In the genomic region with DNA sequence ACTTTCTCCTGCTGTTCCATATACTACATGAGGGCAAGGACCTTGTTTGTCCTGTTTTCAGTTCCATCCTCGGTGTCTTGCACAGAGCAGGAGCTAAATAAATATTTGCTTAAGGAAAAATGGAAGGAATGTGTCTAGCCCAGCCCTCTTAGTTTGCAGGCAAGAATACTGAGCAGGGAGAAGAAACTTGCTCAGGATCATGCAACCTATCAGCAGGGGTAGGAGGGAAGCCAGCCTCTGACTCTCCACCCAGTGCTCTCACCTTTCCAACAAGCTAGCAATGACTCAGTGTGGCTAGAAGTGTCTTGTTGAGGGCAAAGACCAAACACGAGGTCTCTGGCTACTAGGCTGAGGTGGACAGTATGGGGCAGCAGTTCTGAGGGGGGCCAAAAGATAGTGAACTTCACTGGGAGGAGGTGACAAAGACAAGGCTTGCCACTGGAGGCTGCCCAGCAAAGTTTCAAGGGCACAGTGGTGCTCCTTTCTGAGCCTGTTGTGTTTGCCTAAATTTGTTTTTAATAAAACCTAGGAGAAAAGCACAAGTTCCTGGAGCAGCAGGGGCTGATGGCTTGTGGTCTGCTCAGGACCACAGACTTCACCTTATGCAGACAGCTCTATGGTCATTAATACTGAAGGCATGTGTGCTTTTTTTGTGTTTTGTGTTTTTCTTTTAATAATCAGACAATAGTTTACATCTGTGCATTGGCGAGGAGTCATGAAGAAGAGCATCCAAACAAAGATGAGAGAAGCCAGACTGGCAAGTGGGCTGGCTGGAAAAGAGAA, we compare ENCODE assay signal across 1 cellular context.
A peak's percentile ranks its signal among the peaks of the same experiment; 100 is the strongest.
TF ChIP-seq lines count a peak whose summit lies in the region.

No MANE protein-coding gene starts in this region.

TF ChIP-seq in IMR-90, 13 proteins besides CTCF, POLR2A, EP300 and RAD21 (continued from another document):
- TF ChIP-seq MXI1 (IDR thresholded peaks at IDR 0.05; ENCODE audit: borderline replicate concordance, low read depth, low read length) (no peak), CHD1 (IDR thresholded peaks at IDR 0.05; ENCODE audit: low read depth, low read length) (no peak), MAFK (IDR thresholded peaks at IDR 0.05; ENCODE audit: low read depth, low read length) (0 out of 2 replicates have a peak, but pooled peaks have one; percentile 18), MAZ (IDR thresholded peaks at IDR 0.05; ENCODE audit: borderline replicate concordance, low read depth, low read length) (no peak; the same call in 1 of the 2 replicates), SMC3 (IDR thresholded peaks at IDR 0.05; ENCODE audit: low read depth, low read length) (no peak; the same call in 1 of the 2 replicates)
- TF ChIP-seq, protein P1, sequence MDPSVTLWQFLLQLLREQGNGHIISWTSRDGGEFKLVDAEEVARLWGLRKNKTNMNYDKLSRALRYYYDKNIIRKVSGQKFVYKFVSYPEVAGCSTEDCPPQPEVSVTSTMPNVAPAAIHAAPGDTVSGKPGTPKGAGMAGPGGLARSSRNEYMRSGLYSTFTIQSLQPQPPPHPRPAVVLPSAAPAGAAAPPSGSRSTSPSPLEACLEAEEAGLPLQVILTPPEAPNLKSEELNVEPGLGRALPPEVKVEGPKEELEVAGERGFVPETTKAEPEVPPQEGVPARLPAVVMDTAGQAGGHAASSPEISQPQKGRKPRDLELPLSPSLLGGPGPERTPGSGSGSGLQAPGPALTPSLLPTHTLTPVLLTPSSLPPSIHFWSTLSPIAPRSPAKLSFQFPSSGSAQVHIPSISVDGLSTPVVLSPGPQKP (IDR thresholded peaks at IDR 0.05; ENCODE audit: borderline replicate concordance, low read depth, low read length) = no peak
- TF ChIP-seq, protein P2, sequence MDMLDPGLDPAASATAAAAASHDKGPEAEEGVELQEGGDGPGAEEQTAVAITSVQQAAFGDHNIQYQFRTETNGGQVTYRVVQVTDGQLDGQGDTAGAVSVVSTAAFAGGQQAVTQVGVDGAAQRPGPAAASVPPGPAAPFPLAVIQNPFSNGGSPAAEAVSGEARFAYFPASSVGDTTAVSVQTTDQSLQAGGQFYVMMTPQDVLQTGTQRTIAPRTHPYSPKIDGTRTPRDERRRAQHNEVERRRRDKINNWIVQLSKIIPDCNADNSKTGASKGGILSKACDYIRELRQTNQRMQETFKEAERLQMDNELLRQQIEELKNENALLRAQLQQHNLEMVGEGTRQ (IDR thresholded peaks at IDR 0.05; ENCODE audit: low read depth, low read length) = no peak
